ENCODE assay signal across 19 cellular contexts in genomic region chr7:27177795-27178320, GRCh38. TPM values are rescaled to one million over a fixed set of nuclear protein-coding genes. Genes with fewer than 3 reads are reported as not detected.
DNase-seq lines count a peak whose midpoint lies in the region; TF ChIP-seq lines count a peak whose summit lies in the region.
"Had no signal": no experiment of that assay in that cellular context is flagged by ENCODE, and none has a peak within 500 bp of the region (broad histone marks: within the 10 kb centered on the region; RNA-seq: fewer than 3 reads in every experiment).

No MANE protein-coding gene starts in this region.

- H3K27ac Mint-ChIP-seq in HFFc6: peak overlapping the region; percentile 97
- peak overlapping the region; percentile 94 for H3K27ac Mint-ChIP-seq in nephron progenitor cell
- peak overlapping the region; percentile 15 for H3K27ac Mint-ChIP-seq in type B pancreatic cell
- H3K27ac Mint-ChIP-seq in CD4-positive, alpha-beta memory T cell: peak overlapping the region in 1 of 7 donors; percentile 22
- H3K27ac Mint-ChIP-seq: naive B cell; stimulated activated memory B cell treated with anti-CD40 and anti-IgM and Interleukin-4, amounts not matched to agents 10 μg/mL and 1 μg/mL and 100 μg/mL, for 72 hours had no signal

- H3K4me1 ChIP-seq in colonic mucosa: peaks cover 14% of the 10 kb centered on the region
- peaks cover 19% of the 10 kb centered on the region for H3K4me1 ChIP-seq in CD4-positive, alpha-beta memory T cell (ENCODE audit: insufficient read depth, low read length)

- DNase-seq in HFFc6: no peak
- DNase-seq in colonic mucosa: no peak
- no peak for DNase-seq in nephron progenitor cell
- DNase-seq in type B pancreatic cell (ENCODE audit: extremely low spot score, unreplicated experiment): no peak
- DNase-seq in NCI-H226: no peak
- no peak for DNase-seq in activated effector memory CD4-positive, alpha-beta T cell treated with Interleukin-2 at 50 U/mL for 16 hours
- no peak for DNase-seq in cerebellar nuclear complex (lab: John Stamatoyannopoulos, UW)
- no peak for DNase-seq in CD4-positive, alpha-beta memory T cell
- DNase-seq: activated gamma-delta T cell, hippocampal formation, Kasumi-1, naive B cell, NCI-H1694 treated with DMSO at 0.1 percent for 48 hours, PC-9 had no signal

- H3K9me3 ChIP-seq in colonic mucosa: no peaks in the 10 kb centered on the region
- no peaks in the 10 kb centered on the region for H3K9me3 ChIP-seq in CD4-positive, alpha-beta memory T cell (ENCODE audit: control insufficient read depth in 1 of 2, low read length in 2 of 2)
- H3K9me3 ChIP-seq: ascending aorta, right atrium auricular region had no signal

- TF ChIP-seq CTCF in HFFc6 (IDR thresholded peaks at IDR 0.05): no peak
- TF ChIP-seq CTCF in colonic mucosa (IDR thresholded peaks at IDR 0.05): no peak
- no peak for TF ChIP-seq CTCF in nephron progenitor cell (IDR thresholded peaks at IDR 0.05)
- no peak for TF ChIP-seq CTCF in type B pancreatic cell (conservative IDR thresholded peaks at IDR 0.05)

- peaks cover 15% of the 10 kb centered on the region for H3K27me3 Mint-ChIP-seq in HFFc6 (ENCODE audit: insufficient read depth)
- peaks cover 45% of the 10 kb centered on the region for H3K27me3 Mint-ChIP-seq in nephron progenitor cell (ENCODE audit: low read depth, poor library complexity)
- H3K27me3 Mint-ChIP-seq in type B pancreatic cell: peaks cover 91% of the 10 kb centered on the region
- H3K27me3 Mint-ChIP-seq in CD4-positive, alpha-beta memory T cell: peaks cover 49 to 66% of the 10 kb centered on the region in 2 donors

- intact Hi-C loops in colonic mucosa (cut with DNase I): no loop called here
- intact Hi-C loops in CD4-positive, alpha-beta memory T cell (cut with micrococcal nuclease): no loop called here

- H3K36me3 Mint-ChIP-seq in HFFc6 (ENCODE audit: low read depth): peaks cover 44% of the 10 kb centered on the region
- peaks cover 4% of the 10 kb centered on the region for H3K36me3 Mint-ChIP-seq in nephron progenitor cell (ENCODE audit: low read depth)
- H3K36me3 Mint-ChIP-seq in type B pancreatic cell: no peaks in the 10 kb centered on the region
- H3K36me3 Mint-ChIP-seq in CD4-positive, alpha-beta memory T cell: peaks cover 0 to 4% of the 10 kb centered on the region in 2 donors
- H3K36me3 Mint-ChIP-seq: naive B cell; stimulated activated memory B cell treated with anti-CD40 and anti-IgM and Interleukin-4, amounts not matched to agents 10 μg/mL and 1 μg/mL and 100 μg/mL, for 72 hours had no signal

- H3K27me3 ChIP-seq in colonic mucosa: peaks cover 10% of the 10 kb centered on the region
- peaks cover 47% of the 10 kb centered on the region for H3K27me3 ChIP-seq in CD4-positive, alpha-beta memory T cell (ENCODE audit: insufficient read depth, low read length)

- POLR2A ChIA-PET in CD4-positive, alpha-beta memory T cell (lab: Charles Lee; ENCODE audit: partially characterized antibody): interaction anchor here (1.0 to 1.1 kb wide), 2 partner anchors 11 to 21 kb away, joined by 3 read pairs; no protein-coding TSS in a partner anchor

- H3K9me3 Mint-ChIP-seq in HFFc6: no peaks in the 10 kb centered on the region
- no peaks in the 10 kb centered on the region for H3K9me3 Mint-ChIP-seq in nephron progenitor cell
- no peaks in the 10 kb centered on the region for H3K9me3 Mint-ChIP-seq in type B pancreatic cell
- H3K9me3 Mint-ChIP-seq in CD4-positive, alpha-beta memory T cell: peaks cover 0 to 3% (median 0%) of the 10 kb centered on the region in 8 donors
- H3K9me3 Mint-ChIP-seq: stimulated activated memory B cell treated with anti-CD40 and anti-IgM and Interleukin-4, amounts not matched to agents 10 μg/mL and 1 μg/mL and 100 μg/mL, for 72 hours had no signal

- H3K4me1 Mint-ChIP-seq in HFFc6 (ENCODE audit: low read depth) (peaks cover 61% of the 10 kb centered on the region), nephron progenitor cell (peaks cover 78% of the 10 kb centered on the region), type B pancreatic cell (ENCODE audit: unreplicated experiment) (peaks cover 8% of the 10 kb centered on the region)
- peaks cover 2 to 24% (median 7%) of the 10 kb centered on the region in 4 donors for H3K4me1 Mint-ChIP-seq in CD4-positive, alpha-beta memory T cell

- H3K9ac ChIP-seq in colonic mucosa (ENCODE audit: low read depth in 2 of 2, low read length in 2 of 2): peak overlapping the region; percentile 67 to 98
- H3K9ac ChIP-seq: BLaER1 treated with 17β-estradiol and CSF1 and Interleukin-3, amounts not matched to agents 10 nM and 100 nM had no signal

- H3K27ac ChIP-seq in colonic mucosa: peak overlapping the region; percentile 94
- H3K27ac ChIP-seq in CD4-positive, alpha-beta memory T cell (ENCODE audit: low read depth, low read length): no peak overlapping the region
- H3K27ac ChIP-seq: ascending aorta; BLaER1 treated with 17β-estradiol and CSF1 and Interleukin-3, amounts not matched to agents 10 nM and 100 nM; PC-9; right atrium auricular region had no signal

- H3K4me3 ChIP-seq in colonic mucosa: peak overlapping the region; percentile 28
- H3K4me3 ChIP-seq in CD4-positive, alpha-beta memory T cell (ENCODE audit: low read length in 2 of 2): no peak overlapping the region
- H3K4me3 ChIP-seq: ascending aorta; BLaER1 treated with 17β-estradiol and CSF1 and Interleukin-3, amounts not matched to agents 10 nM and 100 nM; PC-9; right atrium auricular region had no signal

- peak overlapping the region; percentile 93 for H3K4me3 Mint-ChIP-seq in HFFc6
- peak overlapping the region; percentile 97 for H3K4me3 Mint-ChIP-seq in nephron progenitor cell
- peak overlapping the region; percentile 17 for H3K4me3 Mint-ChIP-seq in type B pancreatic cell
- no peak overlapping the region for H3K4me3 Mint-ChIP-seq in CD4-positive, alpha-beta memory T cell
- H3K4me3 Mint-ChIP-seq: stimulated activated memory B cell treated with anti-CD40 and anti-IgM and Interleukin-4, amounts not matched to agents 10 μg/mL and 1 μg/mL and 100 μg/mL, for 72 hours had no signal

- CTCF ChIA-PET in CD4-positive, alpha-beta memory T cell (lab: Charles Lee; ENCODE audit: partially characterized antibody): interaction anchor here (0.8 to 4.4 kb wide), 10 partner anchors 9 to 1285 kb away, joined by 3 to 38 read pairs (median 4); no protein-coding TSS in a partner anchor

- H3K36me3 ChIP-seq in colonic mucosa: no peaks in the 10 kb centered on the region
- H3K36me3 ChIP-seq in CD4-positive, alpha-beta memory T cell (ENCODE audit: insufficient read depth, low read length): no peaks in the 10 kb centered on the region
- H3K36me3 ChIP-seq: ascending aorta; BLaER1 treated with 17β-estradiol and CSF1 and Interleukin-3, amounts not matched to agents 10 nM and 100 nM; right atrium auricular region had no signal

RNA-seq across cellular contexts. Expression of gene HOXA10, which starts 3.7 kb away (rescaled TPM):
- total RNA-seq in HFFc6 (2021; fragmentation: NEBNext Ultra II Directional; extraction: Animal tissue kit (Norgen Biotek cat#: 25700)): 10 to 100 TPM; 38.9 to 43.5 (median 41.1) TPM
- 10 to 100 TPM; 25.4 to 26.0 TPM for total RNA-seq in colonic mucosa
- 0.29 and 4.9 TPM in 2 replicates for total RNA-seq in type B pancreatic cell (ENCODE audit: low replicate concordance)
- not detected for total RNA-seq in CD4-positive, alpha-beta memory T cell
- polyA plus RNA-seq in CD4-positive, alpha-beta memory T cell: not detected
- total RNA-seq: ascending aorta, PC-9, right atrium auricular region had no signal

RNA-seq across cellular contexts. Expression of gene HOXA11, which starts 7.2 kb away (rescaled TPM):
- 10 to 100 TPM; 33.1 to 42.1 (median 39.1) TPM for total RNA-seq in HFFc6 (2021; fragmentation: NEBNext Ultra II Directional; extraction: Animal tissue kit (Norgen Biotek cat#: 25700))
- total RNA-seq in colonic mucosa (1 to 10 TPM; 2.9 to 3.7 TPM), type B pancreatic cell (ENCODE audit: low replicate concordance) (1.2 TPM in 1 of 2 replicates, not detected in the other)
- not detected for total RNA-seq in CD4-positive, alpha-beta memory T cell
- polyA plus RNA-seq in CD4-positive, alpha-beta memory T cell: not detected
- total RNA-seq: ascending aorta, left lobe of liver, right atrium auricular region had no signal

RNA-seq across cellular contexts. Expression of gene HOXA9, which starts 12.5 kb away (rescaled TPM):
- total RNA-seq in HFFc6 (2021; fragmentation: NEBNext Ultra II Directional; extraction: Animal tissue kit (Norgen Biotek cat#: 25700)): 10 to 100 TPM; 25.2 to 37.0 (median 26.7) TPM
- 10 to 100 TPM; 19.5 to 22.1 TPM for total RNA-seq in colonic mucosa
- total RNA-seq in type B pancreatic cell (ENCODE audit: low replicate concordance): 0.67 and 4.1 TPM in 2 replicates
- not detected for total RNA-seq in CD4-positive, alpha-beta memory T cell
- polyA plus RNA-seq in CD4-positive, alpha-beta memory T cell: not detected
- total RNA-seq: ascending aorta, left lobe of liver, right atrium auricular region had no signal

RNA-seq across cellular contexts. Expression of gene HOXA7, which starts 21.4 kb away (rescaled TPM):
- total RNA-seq in HFFc6 (2021; fragmentation: NEBNext Ultra II Directional; extraction: Animal tissue kit (Norgen Biotek cat#: 25700)): 1 to 10 TPM; 6.2 to 8.2 (median 6.8) TPM
- total RNA-seq in colonic mucosa: 10 to 100 TPM; 21.9 to 24.4 TPM
- total RNA-seq in type B pancreatic cell (ENCODE audit: low replicate concordance): 3.2 and 6.2 TPM in 2 replicates
- total RNA-seq in CD4-positive, alpha-beta memory T cell: not detected
- not detected for polyA plus RNA-seq in CD4-positive, alpha-beta memory T cell
- total RNA-seq: left lobe of liver, PC-9, right atrium auricular region had no signal

RNA-seq across cellular contexts. Expression of gene HOXA13, which starts 22.0 kb away (rescaled TPM):
- 10 to 100 TPM; 11.1 to 16.0 (median 13.1) TPM for total RNA-seq in HFFc6 (2021; fragmentation: NEBNext Ultra II Directional; extraction: Animal tissue kit (Norgen Biotek cat#: 25700))
- total RNA-seq in colonic mucosa (10 to 100 TPM; 22.7 to 33.8 TPM), type B pancreatic cell (ENCODE audit: low replicate concordance) (0.75 and 1.5 TPM in 2 replicates)
- total RNA-seq in CD4-positive, alpha-beta memory T cell: not detected
- polyA plus RNA-seq in CD4-positive, alpha-beta memory T cell: not detected
- total RNA-seq: ascending aorta, right atrium auricular region had no signal

Comparison
In these comparisons a context has a peak if more than half of its experiments do, and no peak if none do; other contexts are left out.
1. H3K4me3 Mint-ChIP-seq: peak in HFFc6 (single experiment), nephron progenitor cell (single experiment) and type B pancreatic cell (single experiment); none in CD4-positive, alpha-beta memory T cell (0 of 8).
2. RNA of gene HOXA11, which starts 7.2 kb away (total RNA-seq): 33.1 to 42.1 TPM in HFFc6; 2.9 to 3.7 TPM in colonic mucosa, 1.2 TPM in type B pancreatic cell and not detected in CD4-positive, alpha-beta memory T cell; every median in the first group is over 4 times any median in the second.